18 cellular contexts compared by ENCODE assay signal in the genomic region with DNA sequence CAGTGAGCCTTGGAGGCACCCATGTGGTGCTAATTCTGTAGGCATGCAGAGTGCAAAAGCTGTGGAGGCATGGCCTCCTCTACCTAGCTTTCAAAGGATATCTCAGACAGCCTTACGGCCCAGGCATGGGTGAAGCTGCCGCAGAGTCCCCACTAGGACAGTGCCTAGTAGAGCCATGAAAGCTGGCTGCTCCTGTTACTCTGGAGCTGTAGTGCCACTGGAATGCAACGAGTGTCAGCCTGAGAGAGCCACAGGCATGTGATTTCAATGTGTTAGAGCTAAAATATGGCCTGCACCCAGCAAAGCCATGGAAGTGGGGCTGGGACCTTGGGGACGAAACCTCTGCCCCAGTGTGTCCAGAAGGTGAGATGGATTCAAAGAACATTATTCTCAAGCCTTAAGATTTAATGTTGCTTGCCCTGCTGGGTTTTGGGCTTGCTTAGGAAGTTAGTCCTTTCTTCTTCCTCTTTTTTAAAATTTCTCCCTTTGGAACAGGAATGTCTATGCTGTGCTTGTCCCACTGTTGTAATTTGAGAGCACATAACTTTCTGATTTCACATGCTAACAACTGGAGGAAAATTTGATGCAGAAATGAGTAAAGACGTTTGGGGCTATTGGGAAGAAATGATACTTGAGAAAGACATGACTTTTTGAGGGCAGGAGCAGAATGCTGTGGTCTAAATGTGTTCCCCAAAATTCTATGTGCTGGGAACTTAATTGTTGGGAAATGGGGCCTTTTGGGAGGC.
DNase-seq lines count a peak whose midpoint lies in the region; ATAC-seq and TF ChIP-seq lines count a peak whose summit lies in the region.
"Had no signal": no experiment of that assay in that cellular context is flagged by ENCODE, and none has a peak within 500 bp of the region (broad histone marks: within the 10 kb centered on the region; RNA-seq: fewer than 3 reads in every experiment).

No MANE protein-coding gene starts in this region.

- in situ Hi-C loops in astrocyte of the spinal cord (cut with HindIII; ENCODE audit: low sequenced_read_pairs) (no loop called here), GM13976 (cut with MboI; ENCODE audit: low sequenced_read_pairs, unreplicated experiment) (no loop called here)

- DNase-seq in AG08396 (ENCODE audit: low spot score) (peak; percentile 27), HFFc6 (peak; percentile 37), astrocyte of the spinal cord (ENCODE audit: low read depth, low spot score) (peak; percentile 32), myocyte (ENCODE audit: low read depth) (peak; percentile 68), NCI-H526 (lab: John Stamatoyannopoulos, UW) (no peak), T-helper 1 cell (no peak), GM13976 (ENCODE audit: low spot score) (no peak)
- DNase-seq in stimulated activated naive B cell treated with anti-CD40 and anti-IgM and Interleukin-4, amounts not matched to agents 10 μg/mL and 1 μg/mL and 100 μg/mL, for 72 hours: no peak
- DNase-seq: AML-193, Caco-2, MM.1S, NCI-H1105 treated with DMSO at 0.1 percent for 48 hours, NCI-H187 treated with DMSO at 0.1 percent for 48 hours, NCI-H510A, Right ventricle myocardium superior had no signal

- peaks cover 4% of the 10 kb centered on the region; the same call in 1 of the 2 replicates for H3K9me3 Mint-ChIP-seq in HFFc6
- no peaks in the 10 kb centered on the region for H3K9me3 Mint-ChIP-seq in stimulated activated naive B cell treated with anti-CD40 and anti-IgM and Interleukin-4, amounts not matched to agents 10 μg/mL and 1 μg/mL and 100 μg/mL, for 72 hours
- H3K9me3 Mint-ChIP-seq: GM23338 had no signal

- peaks cover 29% of the 10 kb centered on the region for H3K36me3 Mint-ChIP-seq in HFFc6 (ENCODE audit: low read depth)
- H3K36me3 Mint-ChIP-seq in stimulated activated naive B cell treated with anti-CD40 and anti-IgM and Interleukin-4, amounts not matched to agents 10 μg/mL and 1 μg/mL and 100 μg/mL, for 72 hours: no peaks in the 10 kb centered on the region

- H3K4me3 Mint-ChIP-seq in HFFc6: no peak overlapping the region
- no peak overlapping the region for H3K4me3 Mint-ChIP-seq in stimulated activated naive B cell treated with anti-CD40 and anti-IgM and Interleukin-4, amounts not matched to agents 10 μg/mL and 1 μg/mL and 100 μg/mL, for 72 hours
- H3K4me3 Mint-ChIP-seq: GM23338 had no signal

- H3K4me3 ChIP-seq in astrocyte of the spinal cord (ENCODE audit: low read depth, low read length): no peak overlapping the region
- H3K4me3 ChIP-seq: GM12878, GM23338 had no signal

- no peak for TF ChIP-seq CTCF in HFFc6 (IDR thresholded peaks at IDR 0.05)
- TF ChIP-seq CTCF in astrocyte of the spinal cord (IDR thresholded peaks at IDR 0.05; ENCODE audit: low read depth, low read length): no peak
- no peak for TF ChIP-seq CTCF in GM13976 (IDR thresholded peaks at IDR 0.05; ENCODE audit: borderline replicate concordance, control extremely low read depth, extremely low read depth, insufficient read depth, missing control alignments)

- H3K4me1 Mint-ChIP-seq in HFFc6 (ENCODE audit: low read depth): peaks cover 75% of the 10 kb centered on the region
- peaks cover 0 to 1% of the 10 kb centered on the region in 2 donors for H3K4me1 Mint-ChIP-seq in stimulated activated naive B cell treated with anti-CD40 and anti-IgM and Interleukin-4, amounts not matched to agents 10 μg/mL and 1 μg/mL and 100 μg/mL, for 72 hours

- no peaks in the 10 kb centered on the region for H3K27me3 Mint-ChIP-seq in HFFc6 (ENCODE audit: insufficient read depth)
- peaks cover 38 to 44% of the 10 kb centered on the region in 2 donors for H3K27me3 Mint-ChIP-seq in stimulated activated naive B cell treated with anti-CD40 and anti-IgM and Interleukin-4, amounts not matched to agents 10 μg/mL and 1 μg/mL and 100 μg/mL, for 72 hours

- no peak for ATAC-seq in stimulated activated naive B cell treated with anti-CD40 and anti-IgM and Interleukin-4, amounts not matched to agents 10 μg/mL and 1 μg/mL and 100 μg/mL, for 72 hours (replicated peaks)
- ATAC-seq: GM12878, GM23338, Panc1 had no signal

- peak overlapping the region; percentile 2 for H3K27ac Mint-ChIP-seq in HFFc6
- no peak overlapping the region for H3K27ac Mint-ChIP-seq in stimulated activated naive B cell treated with anti-CD40 and anti-IgM and Interleukin-4, amounts not matched to agents 10 μg/mL and 1 μg/mL and 100 μg/mL, for 72 hours
- H3K27ac Mint-ChIP-seq: GM23338 had no signal

Comparison
In these comparisons a context has a peak if more than half of its experiments do, and no peak if none do; other contexts are left out.
1. DNase-seq: peak in AG08396 (single experiment), HFFc6 (single experiment), astrocyte of the spinal cord (single experiment) and myocyte (single experiment); none in NCI-H526 (0 of 2), T-helper 1 cell (0 of 5), stimulated activated naive B cell treated with anti-CD40 and anti-IgM and Interleukin-4, amounts not matched to agents 10 μg/mL and 1 μg/mL and 100 μg/mL, for 72 hours (single experiment) and GM13976 (single experiment).